13 cellular contexts compared by ENCODE assay signal in genomic region chr5:171715551-171715950, GRCh38.
DNase-seq lines count a peak whose midpoint lies in the region; ATAC-seq and TF ChIP-seq lines count a peak whose summit lies in the region.
"Had no signal": no experiment of that assay in that cellular context is flagged by ENCODE, and none has a peak within 500 bp of the region (broad histone marks: within the 10 kb centered on the region; RNA-seq: fewer than 3 reads in every experiment).

No MANE protein-coding gene starts in this region.

- no peak overlapping the region for H3K18ac ChIP-seq in mesendoderm (ENCODE audit: low read length)

- no peak overlapping the region for H2BK5ac ChIP-seq in mesendoderm (ENCODE audit: low read length)

- ATAC-seq in GM19328 (IDR thresholded peaks at IDR 0.05; ENCODE audit: unreplicated experiment) (no peak), omental fat pad (ENCODE audit: low FRiP score) (no peak)
- ATAC-seq: HepG2 had no signal

- no peak overlapping the region for H2BK120ac ChIP-seq in mesendoderm (ENCODE audit: low read depth, low read length)

- H3K27me3 ChIP-seq in BLaER1 (no peaks in the 10 kb centered on the region), mesendoderm (ENCODE audit: insufficient read depth, low read length, poor library complexity) (no peaks in the 10 kb centered on the region)

- WGBS in mesendoderm (ENCODE audit: extremely low coverage, insufficient coverage, low lambda C conversion rate) = no CpG with 5 or more reads among the region's 4 CpGs

- TF ChIP-seq CTCF in omental fat pad (IDR thresholded peaks at IDR 0.05) = no peak

- H3K4me1 ChIP-seq in BLaER1 (peaks cover 63% of the 10 kb centered on the region), mesendoderm (ENCODE audit: control insufficient read depth, low read depth, low read length) (no peaks in the 10 kb centered on the region)
- H3K4me1 ChIP-seq: HAP-1 had no signal

- peak; percentile 12 for DNase-seq in ecto neural progenitor cell (ENCODE audit: low spot score)
- DNase-seq in mesendoderm = peak; percentile 19
- peak; percentile 12 for DNase-seq in ureter (ENCODE audit: low spot score)
- no peak for DNase-seq in omental fat pad (ENCODE audit: low spot score)
- DNase-seq: CD4-positive, alpha-beta T cell; DMS79 treated with DMSO at 0.1 percent for 48 hours; GF-D8; GM23248 had no signal

- H3K36me3 ChIP-seq in BLaER1 (no peaks in the 10 kb centered on the region), mesendoderm (ENCODE audit: control insufficient read depth, insufficient read depth, low read length) (no peaks in the 10 kb centered on the region)
- H3K36me3 ChIP-seq: HAP-1 had no signal

- no peak overlapping the region for H4K5ac ChIP-seq in mesendoderm (ENCODE audit: low read length)

- H3K9ac ChIP-seq in BLaER1 (no peak overlapping the region), mesendoderm (ENCODE audit: low read length) (no peak overlapping the region)
- H3K9ac ChIP-seq: GM23248 had no signal

- no peaks in the 10 kb centered on the region for H3K79me1 ChIP-seq in mesendoderm (ENCODE audit: low read length)

- no peak overlapping the region for H4K8ac ChIP-seq in mesendoderm (ENCODE audit: low read depth, low read length)

- no peak overlapping the region for H3K56ac ChIP-seq in mesendoderm (ENCODE audit: low read length)

- peak overlapping the region; percentile 39 for H3K27ac ChIP-seq in BLaER1
- no peak overlapping the region for H3K27ac ChIP-seq in mesendoderm (ENCODE audit: low read depth, low read length)
- H3K27ac ChIP-seq: C4-2B, GM23248 had no signal

- H3K79me2 ChIP-seq in mesendoderm (ENCODE audit: control insufficient read depth, insufficient read depth, low read length) = no peaks in the 10 kb centered on the region

- no peaks in the 10 kb centered on the region for H4K20me1 ChIP-seq in BLaER1

- H3K4me2 ChIP-seq in BLaER1 (peak overlapping the region; percentile 70), mesendoderm (ENCODE audit: low read length) (no peak overlapping the region)

- H3K4ac ChIP-seq in mesendoderm (ENCODE audit: low read depth, low read length) = no peak overlapping the region

- no peak overlapping the region for H2AK5ac ChIP-seq in mesendoderm (ENCODE audit: low read length)

- no peak overlapping the region for H2BK15ac ChIP-seq in mesendoderm (replicated peaks; ENCODE audit: low read depth)

- H3K23ac ChIP-seq in mesendoderm (ENCODE audit: low read length) = no peak overlapping the region

- H3K4me3 ChIP-seq in BLaER1 (peak overlapping the region; percentile 3; the same call in 1 of the 2 replicates), mesendoderm (ENCODE audit: low read length) (no peak overlapping the region)
- H3K4me3 ChIP-seq: GM23248, HAP-1 had no signal

- H3K9me3 ChIP-seq in BLaER1 = peaks cover 30% of the 10 kb centered on the region
- H3K9me3 ChIP-seq: HAP-1 had no signal
